Comparison of ENCODE assay signal across 10 cellular contexts in the genomic region with DNA sequence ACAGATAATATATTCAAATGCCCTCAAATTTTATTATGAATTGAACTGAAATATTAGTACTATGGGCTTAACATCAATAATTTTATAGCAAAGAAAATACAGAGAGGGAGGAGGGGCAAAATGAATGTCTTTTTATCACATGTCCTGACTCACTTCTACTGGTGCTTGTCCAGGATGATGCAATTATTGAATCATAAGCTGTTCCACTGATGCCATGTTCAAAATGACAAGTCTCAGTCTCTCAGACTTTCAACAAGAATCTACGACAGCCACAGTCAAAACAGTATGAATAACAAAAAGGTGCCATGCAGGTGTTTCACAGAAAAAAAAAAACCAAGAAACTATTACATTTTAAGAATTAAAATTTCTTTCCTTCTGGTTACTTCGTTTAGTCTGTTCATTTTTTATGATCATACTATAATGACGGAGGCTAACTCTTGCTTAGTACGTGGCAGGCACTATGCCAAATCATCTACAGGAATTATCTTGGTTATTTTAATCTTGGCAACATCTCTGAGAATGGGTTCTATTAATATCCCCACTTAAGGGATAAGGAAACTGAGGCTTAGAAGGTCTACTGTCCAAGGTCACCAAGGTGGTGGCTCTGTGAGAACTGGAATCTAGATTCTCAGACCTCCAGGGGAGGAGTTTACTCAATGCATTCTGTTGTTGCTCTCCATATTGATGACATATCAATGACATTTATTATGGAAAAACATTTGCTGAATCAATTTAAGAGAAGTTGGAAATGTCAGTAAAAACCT.
DNase-seq lines count a peak whose midpoint lies in the region.
"Had no signal": no experiment of that assay in that cellular context is flagged by ENCODE, and none has a peak within 500 bp of the region (broad histone marks: within the 10 kb centered on the region; RNA-seq: fewer than 3 reads in every experiment).

No MANE protein-coding gene starts in this region.

- H3K27me3 ChIP-seq in layer of hippocampus (ENCODE audit: control insufficient read depth, insufficient read depth, low read length): no peaks in the 10 kb centered on the region

- peak overlapping the region; percentile 24 for H3K27ac ChIP-seq in layer of hippocampus (ENCODE audit: low read depth, low read length)

- peak; percentile 12 for DNase-seq in AG08396 (ENCODE audit: low spot score)
- DNase-seq in HS-5 (ENCODE audit: low read depth): peak; percentile 43
- peak; percentile 22 for DNase-seq in astrocyte of the hippocampus (ENCODE audit: low read depth, low spot score)
- no peak for DNase-seq in activated gamma-delta T cell treated with Interleukin-2 at 50 U/mL for 16 hours
- DNase-seq in effector CD8-positive, alpha-beta T cell (lab: John Stamatoyannopoulos, UW): no peak
- no peak for DNase-seq in iPS-NIHi7 (ENCODE audit: extremely low spot score)
- no peak for DNase-seq in SKM-1 (lab: John Stamatoyannopoulos, UW; ENCODE audit: unreplicated experiment)
- DNase-seq: DMS79, endodermal cell had no signal

Comparison
In these comparisons a context has a peak if more than half of its experiments do, and no peak if none do; other contexts are left out.
1. DNase-seq: peak in AG08396 (single experiment), HS-5 (single experiment) and astrocyte of the hippocampus (single experiment); none in activated gamma-delta T cell treated with Interleukin-2 at 50 U/mL for 16 hours (single experiment), effector CD8-positive, alpha-beta T cell (single experiment), iPS-NIHi7 (single experiment) and SKM-1 (single experiment).